ENCODE assay signal across 1 cellular context in genomic region chr3:23421811-23422510, GRCh38.
TF ChIP-seq lines count a peak whose summit lies in the region.

No MANE protein-coding gene starts in this region.

TF ChIP-seq in WTC11, 78 proteins besides CTCF, POLR2A, EP300 and RAD21 (continued from another document):
- TF ChIP-seq AR (CRISPR knock-in tag; IDR thresholded peaks at IDR 0.05) (no peak), NFE2L1 (CRISPR knock-in tag; IDR thresholded peaks at IDR 0.05) (no peak), ZBTB21 (CRISPR knock-in tag; IDR thresholded peaks at IDR 0.05; ENCODE audit: borderline replicate concordance) (no peak), ZNF423 (CRISPR knock-in tag; IDR thresholded peaks at IDR 0.05) (no peak), ZNF425 (CRISPR knock-in tag; conservative IDR thresholded peaks at IDR 0.05) (no peak), SP1 (CRISPR knock-in tag; conservative IDR thresholded peaks at IDR 0.05) (no peak)
- TF ChIP-seq, protein P1, sequence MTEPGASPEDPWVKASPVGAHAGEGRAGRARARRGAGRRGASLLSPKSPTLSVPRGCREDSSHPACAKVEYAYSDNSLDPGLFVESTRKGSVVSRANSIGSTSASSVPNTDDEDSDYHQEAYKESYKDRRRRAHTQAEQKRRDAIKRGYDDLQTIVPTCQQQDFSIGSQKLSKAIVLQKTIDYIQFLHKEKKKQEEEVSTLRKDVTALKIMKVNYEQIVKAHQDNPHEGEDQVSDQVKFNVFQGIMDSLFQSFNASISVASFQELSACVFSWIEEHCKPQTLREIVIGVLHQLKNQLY (CRISPR knock-in tag; IDR thresholded peaks at IDR 0.05): no peak
- TF ChIP-seq, protein P2, sequence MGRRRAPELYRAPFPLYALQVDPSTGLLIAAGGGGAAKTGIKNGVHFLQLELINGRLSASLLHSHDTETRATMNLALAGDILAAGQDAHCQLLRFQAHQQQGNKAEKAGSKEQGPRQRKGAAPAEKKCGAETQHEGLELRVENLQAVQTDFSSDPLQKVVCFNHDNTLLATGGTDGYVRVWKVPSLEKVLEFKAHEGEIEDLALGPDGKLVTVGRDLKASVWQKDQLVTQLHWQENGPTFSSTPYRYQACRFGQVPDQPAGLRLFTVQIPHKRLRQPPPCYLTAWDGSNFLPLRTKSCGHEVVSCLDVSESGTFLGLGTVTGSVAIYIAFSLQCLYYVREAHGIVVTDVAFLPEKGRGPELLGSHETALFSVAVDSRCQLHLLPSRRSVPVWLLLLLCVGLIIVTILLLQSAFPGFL (CRISPR knock-in tag; IDR thresholded peaks at IDR 0.05; ENCODE audit: borderline replicate concordance): no peak
